9 cellular contexts compared by ENCODE assay signal in the genomic region with DNA sequence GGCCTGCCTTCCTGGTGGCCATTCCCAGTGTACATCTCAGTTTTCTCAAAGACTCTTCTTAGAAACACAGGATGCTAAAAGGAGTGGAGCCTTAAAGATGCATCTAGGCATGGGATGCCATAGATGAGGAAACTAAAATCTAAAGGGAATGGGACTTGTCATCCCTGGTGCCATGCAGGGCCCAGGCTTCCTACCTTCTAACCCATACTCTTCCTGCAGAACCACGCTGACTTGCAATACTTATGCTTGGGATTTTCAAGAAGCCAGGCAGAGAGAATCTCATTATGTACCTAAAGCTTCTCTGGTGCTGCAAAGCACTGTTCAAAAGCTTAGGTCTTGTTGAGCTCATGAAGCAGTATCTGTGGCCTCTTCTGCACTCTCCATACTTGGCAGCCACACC.
"Had no signal": no experiment of that assay in that cellular context is flagged by ENCODE, and none has a peak within 500 bp of the region (broad histone marks: within the 10 kb centered on the region; RNA-seq: fewer than 3 reads in every experiment).

No MANE protein-coding gene starts in this region.

- ATAC-seq: HCT116, K562 had no signal

- H2AFZ ChIP-seq: GM23248 had no signal

- H3K4me3 ChIP-seq: GM23248, HAP-1, K562 had no signal

- H3K27ac ChIP-seq: GM23248 had no signal

- H3K36me3 ChIP-seq: HAP-1 had no signal

- H3K9me3 ChIP-seq: HAP-1 had no signal

- H3K4me1 ChIP-seq: HAP-1 had no signal

- DNase-seq: GM23248, GOT3, H7, HFFc6, IMR-90, KG1 had no signal
